10 cellular contexts compared by ENCODE assay signal in the genomic region with DNA sequence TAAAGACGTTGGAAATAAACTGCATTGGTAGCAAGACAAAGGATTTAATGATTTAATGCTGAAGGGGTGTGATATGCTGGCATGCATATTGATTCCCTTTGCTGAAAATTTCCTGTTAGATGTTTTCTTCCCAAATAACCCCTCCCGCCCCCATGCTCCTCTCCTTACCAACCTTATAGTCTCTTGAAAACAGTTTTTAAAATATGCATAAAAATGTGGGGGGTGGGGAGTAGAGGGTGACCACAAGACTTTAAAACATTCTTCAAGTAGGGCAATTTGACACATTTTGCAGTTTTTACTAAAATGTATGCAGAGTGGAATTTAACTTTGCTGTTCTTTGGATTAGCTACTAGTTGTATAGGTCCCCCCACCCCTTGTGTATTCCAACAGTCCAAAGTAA. TPM values are rescaled to one million over a fixed set of nuclear protein-coding genes. Genes with fewer than 3 reads are reported as not detected.
A peak's percentile ranks its signal among the peaks of the same experiment; 100 is the strongest.
DNase-seq lines count a peak whose midpoint lies in the region; ATAC-seq lines count a peak whose summit lies in the region.
"Had no signal": no experiment of that assay in that cellular context is flagged by ENCODE, and none has a peak within 500 bp of the region (broad histone marks: within the 10 kb centered on the region; RNA-seq: fewer than 3 reads in every experiment).

No MANE protein-coding gene starts in this region.

- H3K36me3 ChIP-seq in HUES48 (ENCODE audit: control insufficient read depth, insufficient read depth, low read length) (no peaks in the 10 kb centered on the region), ectodermal cell (ENCODE audit: control insufficient read depth, insufficient read depth, low read length) (no peaks in the 10 kb centered on the region), muscle layer of colon (ENCODE audit: insufficient read depth, low read length) (no peaks in the 10 kb centered on the region)

- H3K4me1 ChIP-seq in HUES48 (ENCODE audit: control insufficient read depth, insufficient read depth, low read length) (peaks cover 78% of the 10 kb centered on the region), ectodermal cell (ENCODE audit: control insufficient read depth, insufficient read depth, low read length) (peaks cover 43% of the 10 kb centered on the region), muscle layer of colon (ENCODE audit: insufficient read depth, low read length) (peaks cover 36% of the 10 kb centered on the region)

- DNase-seq in substantia nigra (lab: John Stamatoyannopoulos, UW), result no peak
- DNase-seq in activated naive CD4-positive, alpha-beta T cell treated with anti-CD3 and anti-CD28 coated beads, Interleukin-2, amount 50 U/mL, for 16 hours, result no peak
- DNase-seq in Kasumi-1 (lab: John Stamatoyannopoulos, UW), result no peak
- DNase-seq: activated CD4-positive, CD25-positive, alpha-beta regulatory T cell treated with anti-CD3 and anti-CD28 coated beads, Interleukin-2, amount 50 U/mL, for 72 hours; stimulated activated CD4-positive, alpha-beta T cell treated with anti-CD3 and anti-CD28 coated beads, Interleukin-2, amount 100 ng/mL, for 48 hours had no signal

- H3K27ac ChIP-seq in HUES48 (ENCODE audit: low read depth, low read length) (peak overlapping the region; percentile 44), ectodermal cell (ENCODE audit: insufficient read depth, low read depth, low read length, poor library complexity, severe bottlenecking) (no peak overlapping the region), muscle layer of colon (ENCODE audit: low read depth, low read length) (peak overlapping the region; percentile 4), substantia nigra (ENCODE audit: low read depth, low read length, poor library complexity, severe bottlenecking) (peak overlapping the region; percentile 27)

- H3K4me3 ChIP-seq in HUES48 (ENCODE audit: low read depth, low read length), result peak overlapping the region; percentile 60
- H3K4me3 ChIP-seq in ectodermal cell (ENCODE audit: insufficient read depth, low read depth, low read length), result peak overlapping the region; percentile 52
- peak overlapping the region; percentile 14 to 81 for H3K4me3 ChIP-seq in muscle layer of colon (ENCODE audit: low read depth in 1 of 2, low read length in 2 of 2)

- H3K9me3 ChIP-seq in HUES48 (ENCODE audit: control insufficient read depth, insufficient read depth, low read length), result no peaks in the 10 kb centered on the region
- H3K9me3 ChIP-seq in ectodermal cell (ENCODE audit: control insufficient read depth, low read length), result no peaks in the 10 kb centered on the region
- no peaks in the 10 kb centered on the region for H3K9me3 ChIP-seq in muscle layer of colon (ENCODE audit: low read length)

- WGBS in ectodermal cell, 2 experiments, result 0 to 20% methylated on average over 1 of the region's 2 CpGs

- ATAC-seq in HG02623 (IDR thresholded peaks at IDR 0.05; ENCODE audit: unreplicated experiment) (no peak), HG03135 (IDR thresholded peaks at IDR 0.05; ENCODE audit: unreplicated experiment) (no peak)

- H3K9ac ChIP-seq in HUES48 (ENCODE audit: low read depth, low read length) (no peak overlapping the region), muscle layer of colon (ENCODE audit: low read length) (peak overlapping the region; percentile 61)

- H3K27me3 ChIP-seq in HUES48 (ENCODE audit: control insufficient read depth, insufficient read depth, low read length) (peaks cover 17% of the 10 kb centered on the region), ectodermal cell (ENCODE audit: control insufficient read depth, insufficient read depth, low read length, poor library complexity, severe bottlenecking) (no peaks in the 10 kb centered on the region), muscle layer of colon (ENCODE audit: control insufficient read depth in 1 of 2, insufficient read depth in 2 of 2, low read length in 2 of 2) (no peaks in the 10 kb centered on the region)

RNA-seq across cellular contexts. Expression of a gene that starts 0.9 kb away (rescaled TPM):
- polyA plus RNA-seq in ectodermal cell (2013, experiment 1 of 4), result 8.5 TPM
- 3.7 TPM for polyA plus RNA-seq in ectodermal cell (2013, experiment 2 of 4)
- polyA plus RNA-seq in ectodermal cell (2013, experiment 3 of 4), result 9.7 TPM
- 7.7 TPM for polyA plus RNA-seq in ectodermal cell (2013, experiment 4 of 4)
